ENCODE assay signal across 1 cellular context in genomic region chr1:29148656-29149491, GRCh38.
TF ChIP-seq lines count a peak whose summit lies in the region.

No MANE protein-coding gene starts in this region.

TF ChIP-seq in SK-N-SH treated with all-trans-retinoic acid at 6 μM for 48 hours, 23 proteins besides CTCF, POLR2A, EP300 and RAD21 (continued from another document):
- no peak for TF ChIP-seq POU6F1 (CRISPR knock-in tag; IDR thresholded peaks at IDR 0.05; ENCODE audit: borderline replicate concordance, low read depth)
- no peak for TF ChIP-seq GLIS3 (CRISPR knock-in tag; IDR thresholded peaks at IDR 0.05)
- no peak for TF ChIP-seq TCF4 (CRISPR knock-in tag; IDR thresholded peaks at IDR 0.05; ENCODE audit: borderline replicate concordance)
- TF ChIP-seq PPARA (CRISPR knock-in tag; IDR thresholded peaks at IDR 0.05; ENCODE audit: borderline replicate concordance) = no peak
- no peak for TF ChIP-seq OSR1 (CRISPR knock-in tag; IDR thresholded peaks at IDR 0.05)
- no peak for TF ChIP-seq PATZ1 (CRISPR knock-in tag; IDR thresholded peaks at IDR 0.05; ENCODE audit: borderline replicate concordance)
- no peak for TF ChIP-seq ZC3H10 (CRISPR knock-in tag; IDR thresholded peaks at IDR 0.05)
- no peak for TF ChIP-seq ZNF565 (CRISPR knock-in tag; conservative IDR thresholded peaks at IDR 0.05; ENCODE audit: low read depth)
- TF ChIP-seq CREB5 (CRISPR knock-in tag; IDR thresholded peaks at IDR 0.05; ENCODE audit: low read depth) = no peak
- TF ChIP-seq TOX (CRISPR knock-in tag; IDR thresholded peaks at IDR 0.05; ENCODE audit: borderline replicate concordance) = no peak
- no peak for TF ChIP-seq SNAI2 (CRISPR knock-in tag; IDR thresholded peaks at IDR 0.05)
